Comparison of ENCODE assay signal across 8 cellular contexts in the genomic region with DNA sequence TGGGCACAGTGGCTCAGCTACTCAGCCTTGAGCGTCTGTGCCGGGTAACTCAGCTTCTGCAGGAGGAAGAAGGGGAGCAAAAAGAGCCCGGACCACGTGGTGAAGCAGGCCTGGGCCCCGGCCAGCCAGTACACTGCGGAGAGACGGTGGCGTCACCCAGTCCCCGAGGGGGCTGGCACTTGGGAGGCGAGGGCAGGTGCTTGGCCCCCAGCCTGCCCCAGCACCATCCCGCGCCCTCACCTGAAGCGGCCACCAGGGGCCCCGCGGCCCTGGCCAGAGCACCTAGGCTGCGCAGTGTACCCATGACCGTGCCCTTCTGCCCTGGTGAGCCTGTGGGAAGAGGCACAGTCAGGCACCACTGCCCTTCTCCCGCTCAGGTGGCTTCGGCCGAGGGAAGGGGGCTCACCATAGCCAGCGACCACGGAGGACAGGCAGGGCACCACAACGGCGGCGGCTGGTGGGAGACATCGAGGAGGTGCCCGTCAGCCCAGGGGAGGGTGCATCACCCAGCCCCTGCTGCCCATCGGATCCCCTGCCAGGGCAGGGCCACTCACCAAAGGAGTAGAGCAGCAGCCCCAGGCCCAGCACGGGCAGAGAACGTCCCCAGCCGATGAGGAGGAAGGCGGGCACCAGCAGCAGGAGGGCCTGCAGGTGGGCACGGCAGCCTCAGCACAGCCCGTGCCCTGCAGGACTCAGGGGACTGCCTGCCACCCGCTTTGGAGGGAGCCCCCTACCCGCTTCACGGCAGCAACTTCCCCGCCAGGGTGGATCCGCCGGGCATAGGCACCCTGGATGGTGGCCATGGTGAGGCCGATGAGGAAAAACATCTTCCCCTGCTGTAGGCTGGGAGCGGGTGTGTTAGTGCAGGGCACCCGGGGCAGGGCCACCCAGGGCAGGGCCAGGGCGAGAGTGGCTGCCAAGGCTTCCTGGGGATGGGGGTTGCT. TPM values are rescaled to one million over a fixed set of nuclear protein-coding genes. Genes with fewer than 3 reads are reported as not detected.
DNase-seq lines count a peak whose midpoint lies in the region; ATAC-seq, FAIRE-seq and TF ChIP-seq lines count a peak whose summit lies in the region.

No MANE protein-coding gene starts in this region.

- peaks cover 0 to 2% (median 0%) of the 10 kb centered on the region in 11 donors for H3K9me3 Mint-ChIP-seq in naive thymus-derived CD4-positive, alpha-beta T cell

- peaks cover 0 to 18% (median 11%) of the 10 kb centered on the region in 5 donors for H3K36me3 Mint-ChIP-seq in naive thymus-derived CD4-positive, alpha-beta T cell

- peak overlapping the region in 9 of 10 donors; percentile 46 to 92 (median 69) for H3K4me3 Mint-ChIP-seq in naive thymus-derived CD4-positive, alpha-beta T cell

- POLR2A ChIA-PET in BJ (lab: Charles Lee), result no interaction called here
- POLR2A ChIA-PET in naive thymus-derived CD4-positive, alpha-beta T cell (lab: Charles Lee), result interaction anchor here (0.6 kb wide), 1 partner anchor 594 kb away, joined by 3 read pairs; no protein-coding TSS in a partner anchor

- ATAC-seq in naive thymus-derived CD4-positive, alpha-beta T cell, result no peak
- ATAC-seq in HG03025 (IDR thresholded peaks at IDR 0.05; ENCODE audit: low FRiP score, unreplicated experiment), result no peak

- peaks cover 10 to 27% (median 25%) of the 10 kb centered on the region in 7 donors for H3K4me1 Mint-ChIP-seq in naive thymus-derived CD4-positive, alpha-beta T cell

- H3K27ac ChIP-seq in HL-60 (replicated peaks) (peak overlapping the region; percentile 99), SJCRH30 (no peak overlapping the region)
- H3K27ac ChIP-seq in naive thymus-derived CD4-positive, alpha-beta T cell (ENCODE audit: low read depth, low read length), result peak overlapping the region; percentile 74

- H3K27me3 ChIP-seq in BJ (ENCODE audit: control insufficient read depth, insufficient read depth, low read length), result no peaks in the 10 kb centered on the region
- H3K27me3 ChIP-seq in HL-60 (ENCODE audit: insufficient read depth, poor library complexity, severe bottlenecking), result no peaks in the 10 kb centered on the region
- no peaks in the 10 kb centered on the region for H3K27me3 ChIP-seq in bronchial epithelial cell (ENCODE audit: control insufficient read depth, insufficient read depth, low read length)
- H3K27me3 ChIP-seq in naive thymus-derived CD4-positive, alpha-beta T cell (ENCODE audit: control insufficient read depth in 2 of 2, insufficient read depth in 2 of 2, low read length in 2 of 2), result no peaks in the 10 kb centered on the region
- H3K27me3 ChIP-seq in SJCRH30, result no peaks in the 10 kb centered on the region

- no peaks in the 10 kb centered on the region for H3K27me3 Mint-ChIP-seq in naive thymus-derived CD4-positive, alpha-beta T cell

- intact Hi-C loops in naive thymus-derived CD4-positive, alpha-beta T cell (cut with micrococcal nuclease), result loop anchor here in 1 of 2 donors (2.0 to 10.0 kb wide), 3 partner anchors 89 to 516 kb away; partner anchors contain the start of genes ADD1, CFAP99 and ZFYVE28

- TF ChIP-seq CTCF in BJ (IDR thresholded peaks at IDR 0.05; ENCODE audit: insufficient read depth, low read depth, low read length), result peak; percentile 21; the same call in 1 of the 2 replicates
- TF ChIP-seq CTCF in HL-60 (IDR thresholded peaks at IDR 0.05; ENCODE audit: insufficient read depth, low read length), result no peak
- peak; percentile 39 for TF ChIP-seq CTCF in bronchial epithelial cell (IDR thresholded peaks at IDR 0.05; ENCODE audit: insufficient read depth, low read length, severe bottlenecking)

- CTCF ChIA-PET in BJ (lab: Yijun Ruan, JAX), result interaction anchor here (0.7 to 0.8 kb wide), 2 partner anchors 17 to 1145 kb away, joined by 3 read pairs; no protein-coding TSS in a partner anchor
- CTCF ChIA-PET in naive thymus-derived CD4-positive, alpha-beta T cell (lab: Charles Lee), result interaction anchor here (0.6 to 0.8 kb wide), 2 partner anchors 10 to 40 kb away, joined by 3 read pairs; no protein-coding TSS in a partner anchor

- H3K4me3 ChIP-seq in BJ (ENCODE audit: low read depth, low read length), result no peak overlapping the region
- H3K4me3 ChIP-seq in HL-60 (replicated peaks; ENCODE audit: insufficient read depth, low read length), result peak overlapping the region; percentile 75
- no peak overlapping the region for H3K4me3 ChIP-seq in bronchial epithelial cell (ENCODE audit: low read depth, low read length)
- peak overlapping the region; percentile 43 for H3K4me3 ChIP-seq in naive thymus-derived CD4-positive, alpha-beta T cell (ENCODE audit: low read length)
- no peak overlapping the region for H3K4me3 ChIP-seq in SJCRH30

- no peaks in the 10 kb centered on the region for H3K9me3 ChIP-seq in naive thymus-derived CD4-positive, alpha-beta T cell (ENCODE audit: control insufficient read depth in 2 of 3, low read length in 3 of 3)
- H3K9me3 ChIP-seq in SJCRH30 (replicated peaks), result no peaks in the 10 kb centered on the region

- H3K4me1 ChIP-seq in naive thymus-derived CD4-positive, alpha-beta T cell (ENCODE audit: control insufficient read depth in 2 of 2, insufficient read depth in 2 of 2, low read length in 2 of 2), result peaks cover 28 to 34% of the 10 kb centered on the region in 2 donors
- H3K4me1 ChIP-seq in SJCRH30, result peaks cover 6% of the 10 kb centered on the region; the same call in 1 of the 2 replicates

- no peak for DNase-seq in BJ (ENCODE audit: low read depth)
- peak; percentile 65 to 80 for DNase-seq in HL-60 (ENCODE audit: low read depth in 1 of 2, low spot score in 1 of 2)
- DNase-seq in bronchial epithelial cell (ENCODE audit: low read depth), result no peak
- DNase-seq in naive thymus-derived CD4-positive, alpha-beta T cell, result no peak
- DNase-seq in cortex of kidney (lab: John Stamatoyannopoulos, UW), result no peak
- no peak for DNase-seq in SJCRH30
- DNase-seq in NCI-H1930 (lab: John Stamatoyannopoulos, UW), result no peak

- peaks cover 40% of the 10 kb centered on the region for H3K36me3 ChIP-seq in BJ (ENCODE audit: control insufficient read depth, insufficient read depth, low read length)
- H3K36me3 ChIP-seq in bronchial epithelial cell (ENCODE audit: control insufficient read depth, insufficient read depth, low read length), result peaks cover 36% of the 10 kb centered on the region
- H3K36me3 ChIP-seq in naive thymus-derived CD4-positive, alpha-beta T cell (ENCODE audit: control insufficient read depth in 2 of 3, insufficient read depth in 3 of 3, low read length in 3 of 3), result peaks cover 4 to 55% (median 13%) of the 10 kb centered on the region in 3 experiments
- peaks cover 10% of the 10 kb centered on the region; the same call in 1 of the 2 replicates for H3K36me3 ChIP-seq in SJCRH30

- FAIRE-seq in bronchial epithelial cell (lab: Jason Lieb, UNC), result no peak

- peak overlapping the region; percentile 74 to 94 (median 90) for H3K27ac Mint-ChIP-seq in naive thymus-derived CD4-positive, alpha-beta T cell

RNA-seq across cellular contexts. Expression of gene NOP14, which starts 32.1 kb away (rescaled TPM):
- polyA plus RNA-seq in BJ (2011; rRNA removed), result 7.1 and 8.2 TPM in 2 replicates
- 6.1 and 11.8 TPM in 2 replicates for polyA minus RNA-seq in BJ (2011; rRNA and poly(A)+ RNA removed)
- total RNA-seq in bronchial epithelial cell, result 20.9 and 31.1 TPM in 2 replicates
- 10 to 100 TPM; 23.1 to 59.8 (median 43.9) TPM for total RNA-seq in naive thymus-derived CD4-positive, alpha-beta T cell
- 10 to 100 TPM; 12.6 to 33.7 TPM for polyA plus RNA-seq in naive thymus-derived CD4-positive, alpha-beta T cell
- 36.6 and 39.5 TPM in 2 replicates for total RNA-seq in SJCRH30 (2014; rRNA removed; shearing (Covaris generic))

RNA-seq across cellular contexts. Expression of gene GRK4, which starts 32.3 kb away (rescaled TPM):
- polyA plus RNA-seq in BJ (2011; rRNA removed), result 1.9 and 2.1 TPM in 2 replicates
- 1.2 and 1.8 TPM in 2 replicates for polyA minus RNA-seq in BJ (2011; rRNA and poly(A)+ RNA removed)
- 1.4 and 3.7 TPM in 2 replicates for total RNA-seq in bronchial epithelial cell
- 1 to 10 TPM; 1.7 to 4.0 (median 2.8) TPM for total RNA-seq in naive thymus-derived CD4-positive, alpha-beta T cell
- polyA plus RNA-seq in naive thymus-derived CD4-positive, alpha-beta T cell, result 1 to 10 TPM; 1.7 to 2.1 TPM
- 3.8 and 5.9 TPM in 2 replicates for total RNA-seq in SJCRH30 (2014; rRNA removed; shearing (Covaris generic))

Comparison
In these comparisons a context has a peak if more than half of its experiments do, and no peak if none do; other contexts are left out.
1. DNase-seq: peak in HL-60 (2 of 2); none in BJ (single experiment), bronchial epithelial cell (single experiment), naive thymus-derived CD4-positive, alpha-beta T cell (0 of 9), cortex of kidney (single experiment), SJCRH30 (0 of 2) and NCI-H1930 (0 of 2).
2. H3K4me3 ChIP-seq: peak in HL-60 (single experiment) and naive thymus-derived CD4-positive, alpha-beta T cell (single experiment); none in BJ (single experiment), bronchial epithelial cell (single experiment) and SJCRH30 (single experiment).